8 cellular contexts compared by ENCODE assay signal in the genomic region with DNA sequence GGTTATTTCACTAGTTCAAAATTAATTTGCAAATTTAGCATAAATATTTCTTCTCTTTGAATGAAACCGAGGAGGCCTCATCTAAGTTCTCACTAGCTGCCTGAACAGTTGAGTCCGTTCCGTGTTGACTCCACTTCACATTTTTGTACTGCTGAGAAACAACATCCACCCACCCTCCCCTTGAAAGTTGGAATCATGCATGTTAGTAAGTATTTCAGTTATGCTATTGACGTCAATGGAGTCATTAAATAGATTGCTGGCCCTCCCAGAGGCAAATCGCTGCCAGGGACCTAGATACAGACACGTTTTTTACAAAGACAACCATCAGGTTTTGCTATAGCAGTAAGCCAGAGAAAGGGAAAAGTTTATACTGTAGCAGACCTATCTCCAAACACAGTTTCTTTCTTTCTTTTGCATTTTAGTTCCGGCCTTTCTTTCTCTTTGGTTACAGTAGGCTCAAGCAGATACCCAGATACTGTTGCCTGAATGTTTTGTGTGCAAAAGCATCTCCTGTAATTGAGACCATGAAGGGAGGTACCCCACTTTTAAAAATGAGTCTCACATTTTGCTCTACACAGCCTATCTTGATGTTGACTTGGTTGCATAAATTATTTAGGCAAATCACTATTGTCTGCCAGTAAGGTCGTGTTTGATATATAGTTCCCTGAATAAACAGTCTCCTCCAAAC.
DNase-seq lines count a peak whose midpoint lies in the region; ATAC-seq and TF ChIP-seq lines count a peak whose summit lies in the region.

No MANE protein-coding gene starts in this region.

- peak; percentile 41 for ATAC-seq in GM18868 (IDR thresholded peaks at IDR 0.05; ENCODE audit: unreplicated experiment)
- ATAC-seq in HG02610 (IDR thresholded peaks at IDR 0.05; ENCODE audit: unreplicated experiment): no peak

- H3K27me3 Mint-ChIP-seq in progenitor cell of endocrine pancreas: peaks cover 31% of the 10 kb centered on the region

- peaks cover 95% of the 10 kb centered on the region for H3K4me1 ChIP-seq in left ventricle myocardium inferior

- no peaks in the 10 kb centered on the region for H3K9me3 ChIP-seq in left ventricle myocardium inferior (replicated peaks)

- no peaks in the 10 kb centered on the region for H3K9me3 Mint-ChIP-seq in progenitor cell of endocrine pancreas (ENCODE audit: low read depth)

- H3K4me3 ChIP-seq in left ventricle myocardium inferior: peak overlapping the region; percentile 49

- intact Hi-C loops in left ventricle myocardium inferior (cut with micrococcal nuclease): loop anchor here (5.0 kb wide), 1 partner anchor 81 kb away; no protein-coding TSS in a partner anchor

- H3K36me3 Mint-ChIP-seq in progenitor cell of endocrine pancreas (ENCODE audit: insufficient read depth): no peaks in the 10 kb centered on the region

- H3K27ac ChIP-seq in 22Rv1: peak overlapping the region; percentile 95
- H3K27ac ChIP-seq in left ventricle myocardium inferior (replicated peaks): peak overlapping the region; percentile 95

- DNase-seq in NOMO-1 treated with dmso at 0.1 percent for 144 hours (lab: John Stamatoyannopoulos, UW; ENCODE audit: unreplicated experiment): peak; percentile 65
- DNase-seq in amniotic epithelial cell (ENCODE audit: low read depth): peak; percentile 100
- peak; percentile 79 for DNase-seq in left ventricle myocardium inferior
- DNase-seq in progenitor cell of endocrine pancreas (ENCODE audit: low spot score, unreplicated experiment): no peak
- DNase-seq in activated CD8-positive, alpha-beta memory T cell treated with anti-CD3 and anti-CD28 coated beads, Interleukin-2, amount 50 U/mL, for 4 hours: no peak

- H3K27ac Mint-ChIP-seq in progenitor cell of endocrine pancreas: peak overlapping the region; percentile 63

- no peak overlapping the region for H3K4me3 Mint-ChIP-seq in progenitor cell of endocrine pancreas (ENCODE audit: low read depth)

- no peaks in the 10 kb centered on the region for H3K27me3 ChIP-seq in left ventricle myocardium inferior (ENCODE audit: low read depth)

- H3K4me1 Mint-ChIP-seq in progenitor cell of endocrine pancreas (ENCODE audit: low read depth): peaks cover 20% of the 10 kb centered on the region

- H3K36me3 ChIP-seq in left ventricle myocardium inferior: no peaks in the 10 kb centered on the region

- no peak for TF ChIP-seq CTCF in 22Rv1 (IDR thresholded peaks at IDR 0.05)
- no peak for TF ChIP-seq CTCF in left ventricle myocardium inferior (IDR thresholded peaks at IDR 0.05; ENCODE audit: borderline replicate concordance)
- TF ChIP-seq CTCF in progenitor cell of endocrine pancreas (IDR thresholded peaks at IDR 0.05; ENCODE audit: unreplicated experiment): no peak

Comparison
In these comparisons a context has a peak if more than half of its experiments do, and no peak if none do; other contexts are left out.
1. DNase-seq: peak in NOMO-1 treated with dmso at 0.1 percent for 144 hours (single experiment), amniotic epithelial cell (single experiment) and left ventricle myocardium inferior (single experiment); none in progenitor cell of endocrine pancreas (single experiment) and activated CD8-positive, alpha-beta memory T cell treated with anti-CD3 and anti-CD28 coated beads, Interleukin-2, amount 50 U/mL, for 4 hours (single experiment).